In genomic region chr10:17872191-17873091, GRCh38 we compare ENCODE assay signal across 9 cellular contexts.
DNase-seq lines count a peak whose midpoint lies in the region; ATAC-seq and TF ChIP-seq lines count a peak whose summit lies in the region.
"Had no signal": no experiment of that assay in that cellular context is flagged by ENCODE, and none has a peak within 500 bp of the region (broad histone marks: within the 10 kb centered on the region; RNA-seq: fewer than 3 reads in every experiment).

No MANE protein-coding gene starts in this region.

- 50% methylated on average over 2 of the region's 8 CpGs; no CpG with 5 or more reads in 1 of the 2 experiments for WGBS in IMR-90 (ENCODE audit: extremely low coverage in 2 of 2, insufficient read length in 1 of 2), 2 experiments
- 58 to 70% methylated on average over 8 of the region's 8 CpGs for WGBS in sigmoid colon, 2 donors

- TF ChIP-seq POLR2A in IMR-90 (IDR thresholded peaks at IDR 0.05; ENCODE audit: low read depth, low read length): no peak
- no peak for TF ChIP-seq POLR2A in sigmoid colon (IDR thresholded peaks at IDR 0.05)

- no peak for TF ChIP-seq EP300 in sigmoid colon (IDR thresholded peaks at IDR 0.05)

- ATAC-seq in IMR-90 (ENCODE audit: low read depth): peak; percentile 44
- ATAC-seq in lower lobe of right lung: peak in 1 of 2 donors; percentile 30
- no peak for ATAC-seq in GM18502 (IDR thresholded peaks at IDR 0.05; ENCODE audit: poor library complexity, unreplicated experiment)
- ATAC-seq in HG02870 (IDR thresholded peaks at IDR 0.05; ENCODE audit: unreplicated experiment): no peak

- CTCF ChIA-PET in IMR-90 (lab: Yijun Ruan, JAX): interaction anchor here (0.6 to 1.1 kb wide), 3 partner anchors 273 to 332 kb away, joined by 3 read pairs; no protein-coding TSS in a partner anchor

- no peak overlapping the region for H4K8ac ChIP-seq in IMR-90 (ENCODE audit: low read depth in 2 of 2, low read length in 2 of 2)

- no peak overlapping the region for H3K56ac ChIP-seq in IMR-90 (ENCODE audit: extremely low read depth, insufficient read depth, low read length)

- no peak overlapping the region for H2BK120ac ChIP-seq in IMR-90 (ENCODE audit: low read depth, low read length)

- H3K4me3 ChIP-seq in IMR-90 (ENCODE audit: insufficient read depth, low read depth, low read length) (no peak overlapping the region), astrocyte of the spinal cord (ENCODE audit: low read depth, low read length) (no peak overlapping the region), lower lobe of right lung (no peak overlapping the region), sigmoid colon (no peak overlapping the region)

- no peak overlapping the region for H3K18ac ChIP-seq in IMR-90 (ENCODE audit: low read depth, low read length)

- H2BK15ac ChIP-seq in IMR-90 (ENCODE audit: low read depth, low read length): no peak overlapping the region

- dilution Hi-C loops in IMR-90 (cut with HindIII; ENCODE audit: low sequenced_read_pairs, unreplicated experiment): no loop called here

- no peak overlapping the region for H3K23ac ChIP-seq in IMR-90 (ENCODE audit: low read depth, low read length)

- H2AK5ac ChIP-seq in IMR-90 (ENCODE audit: low read depth, low read length): no peak overlapping the region

- no peak overlapping the region for H2BK5ac ChIP-seq in IMR-90 (ENCODE audit: low read depth, low read length, poor library complexity, severe bottlenecking)

- POLR2A ChIA-PET in IMR-90 (lab: Charles Lee; ENCODE audit: unreplicated experiment): no interaction called here

- H4K91ac ChIP-seq in IMR-90 (ENCODE audit: insufficient read depth, low read depth, low read length): no peak overlapping the region

- H3K4me1 ChIP-seq in IMR-90 (ENCODE audit: control insufficient read depth, insufficient read depth, low read length): no peaks in the 10 kb centered on the region
- no peaks in the 10 kb centered on the region for H3K4me1 ChIP-seq in lower lobe of right lung
- H3K4me1 ChIP-seq in sigmoid colon: peaks cover 0 to 14% (median 3%) of the 10 kb centered on the region in 4 donors

- no peak overlapping the region for H3K4me2 ChIP-seq in IMR-90 (ENCODE audit: low read depth, low read length)

- H3K27me3 ChIP-seq in IMR-90 (ENCODE audit: control insufficient read depth, insufficient read depth, low read length) (peaks cover 22% of the 10 kb centered on the region; the same call in 1 of the 2 replicates), lower lobe of right lung (ENCODE audit: low read depth) (no peaks in the 10 kb centered on the region), sigmoid colon (no peaks in the 10 kb centered on the region)

- H3K27ac ChIP-seq in IMR-90 (ENCODE audit: insufficient read depth, low read length): no peak overlapping the region
- no peak overlapping the region for H3K27ac ChIP-seq in lower lobe of right lung
- H3K27ac ChIP-seq in sigmoid colon: no peak overlapping the region

- no peak overlapping the region for H3K9ac ChIP-seq in IMR-90 (ENCODE audit: low read depth, low read length)

- peak; percentile 66 for DNase-seq in DMS53 (lab: John Stamatoyannopoulos, UW)
- DNase-seq in IMR-90: peak; percentile 21
- peak; percentile 7 for DNase-seq in astrocyte of the spinal cord (ENCODE audit: low read depth, low spot score)
- DNase-seq in lower lobe of right lung: no peak
- no peak for DNase-seq in sigmoid colon
- no peak for DNase-seq in NCI-H69 (lab: John Stamatoyannopoulos, UW)
- DNase-seq: hippocampal formation had no signal

- H2AK9ac ChIP-seq in IMR-90 (replicated peaks; ENCODE audit: low read depth, low read length, poor library complexity): no peak overlapping the region

- H3K9me1 ChIP-seq in IMR-90 (ENCODE audit: insufficient read depth, low read length): no peaks in the 10 kb centered on the region

- TF ChIP-seq CTCF in IMR-90 (conservative IDR thresholded peaks at IDR 0.05; ENCODE audit: low read depth, low read length): peak; percentile 39
- TF ChIP-seq CTCF in astrocyte of the spinal cord (IDR thresholded peaks at IDR 0.05; ENCODE audit: low read depth, low read length): peak; percentile 20
- peak; percentile 40 for TF ChIP-seq CTCF in lower lobe of right lung (IDR thresholded peaks at IDR 0.05)
- TF ChIP-seq CTCF in sigmoid colon (IDR thresholded peaks at IDR 0.05): peak in 2 of 4 experiments; percentile 22 to 23

- no peak overlapping the region for H2BK20ac ChIP-seq in IMR-90 (ENCODE audit: low read depth, low read length)

- H3K36me3 ChIP-seq in IMR-90 (ENCODE audit: control insufficient read depth, insufficient read depth, low read length) (no peaks in the 10 kb centered on the region), lower lobe of right lung (no peaks in the 10 kb centered on the region), sigmoid colon (no peaks in the 10 kb centered on the region)

- H3K4ac ChIP-seq in IMR-90 (ENCODE audit: low read depth, low read length): no peak overlapping the region

- no peaks in the 10 kb centered on the region for H3K79me1 ChIP-seq in IMR-90 (ENCODE audit: low read depth in 1 of 2, low read length in 2 of 2)

- H3K14ac ChIP-seq in IMR-90 (replicated peaks; ENCODE audit: low read depth, low read length): no peak overlapping the region

- H4K5ac ChIP-seq in IMR-90 (ENCODE audit: low read depth, low read length): no peak overlapping the region

- H3K9me3 ChIP-seq in IMR-90 (ENCODE audit: control insufficient read depth, insufficient read depth, low read length) (no peaks in the 10 kb centered on the region), lower lobe of right lung (no peaks in the 10 kb centered on the region), sigmoid colon (no peaks in the 10 kb centered on the region)

- BruUV-seq in IMR-90 (replicated peaks; lab: Mats Ljungman, UMichigan): no TSS peak

- no peak overlapping the region for H2AFZ ChIP-seq in IMR-90 (replicated peaks; ENCODE audit: low read length, poor library complexity)

- in situ Hi-C loops in IMR-90 (cut with MboI; ENCODE audit: low sequenced_read_pairs): no loop called here
- in situ Hi-C loops in astrocyte of the spinal cord (cut with HindIII; ENCODE audit: low sequenced_read_pairs): no loop called here

- peak; percentile 56 for TF ChIP-seq RAD21 in IMR-90 (IDR thresholded peaks at IDR 0.05; ENCODE audit: low read length)

- no peaks in the 10 kb centered on the region for H4K20me1 ChIP-seq in IMR-90 (ENCODE audit: insufficient read depth, low read length)

- intact Hi-C loops in IMR-90 (cut with micrococcal nuclease) (no loop called here), lower lobe of right lung (cut with DNase I) (no loop called here), sigmoid colon (cut with DNase I) (no loop called here)

TF ChIP-seq in IMR-90, 13 proteins besides CTCF, POLR2A, EP300 and RAD21:
- peak; percentile 39 for TF ChIP-seq SMC3 (IDR thresholded peaks at IDR 0.05; ENCODE audit: low read depth, low read length)
- no peak for TF ChIP-seq USF2 (IDR thresholded peaks at IDR 0.05; ENCODE audit: low read depth, low read length)

Comparison
In these comparisons a context has a peak if more than half of its experiments do, and no peak if none do; other contexts are left out.
1. DNase-seq: peak in DMS53 (single experiment), IMR-90 (single experiment) and astrocyte of the spinal cord (single experiment); none in lower lobe of right lung (single experiment), sigmoid colon (single experiment) and NCI-H69 (single experiment).